ENCODE assay signal across 8 cellular contexts in genomic region chr14:78848234-78848820, GRCh38.
A peak's percentile ranks its signal among the peaks of the same experiment; 100 is the strongest.
DNase-seq lines count a peak whose midpoint lies in the region; ATAC-seq and TF ChIP-seq lines count a peak whose summit lies in the region.

No MANE protein-coding gene starts in this region.

- WGBS in thyroid gland, 2 donors: 14 to 20% methylated on average over 6 of the region's 6 CpGs

- no peaks in the 10 kb centered on the region for H3K9me3 ChIP-seq in thyroid gland

- no peak for TF ChIP-seq POLR2A in thyroid gland (IDR thresholded peaks at IDR 0.05)

- peak overlapping the region; percentile 14 for H3K27ac ChIP-seq in angular gyrus (ENCODE audit: low read depth, low read length)
- H3K27ac ChIP-seq in thyroid gland: no peak overlapping the region

- intact Hi-C loops in thyroid gland (cut with DNase I): no loop called here

- no peaks in the 10 kb centered on the region for H3K27me3 ChIP-seq in thyroid gland

- DNase-seq in DMS79 (lab: John Stamatoyannopoulos, UW) (peak; percentile 36), NCI-H2227 (lab: John Stamatoyannopoulos, UW; ENCODE audit: unreplicated experiment) (peak; percentile 59), iPS-NIHi11 (ENCODE audit: low spot score) (peak; percentile 71), thyroid gland (peak; percentile 29 to 50), GDM1 (lab: John Stamatoyannopoulos, UW) (no peak)

- TF ChIP-seq CTCF in thyroid gland (IDR thresholded peaks at IDR 0.05): peak; percentile 69 to 93 (median 77)

- no peak overlapping the region for H3K4me3 ChIP-seq in thyroid gland (replicated peaks in 1 of 3)

- no peaks in the 10 kb centered on the region for H3K4me1 ChIP-seq in thyroid gland

- ATAC-seq in GM19023 (IDR thresholded peaks at IDR 0.05; ENCODE audit: unreplicated experiment) (peak; percentile 95), HG03097 (IDR thresholded peaks at IDR 0.05; ENCODE audit: low FRiP score, unreplicated experiment) (peak; percentile 71)

- no peaks in the 10 kb centered on the region for H3K36me3 ChIP-seq in thyroid gland
